ENCODE assay signal across 27 cellular contexts in the genomic region with DNA sequence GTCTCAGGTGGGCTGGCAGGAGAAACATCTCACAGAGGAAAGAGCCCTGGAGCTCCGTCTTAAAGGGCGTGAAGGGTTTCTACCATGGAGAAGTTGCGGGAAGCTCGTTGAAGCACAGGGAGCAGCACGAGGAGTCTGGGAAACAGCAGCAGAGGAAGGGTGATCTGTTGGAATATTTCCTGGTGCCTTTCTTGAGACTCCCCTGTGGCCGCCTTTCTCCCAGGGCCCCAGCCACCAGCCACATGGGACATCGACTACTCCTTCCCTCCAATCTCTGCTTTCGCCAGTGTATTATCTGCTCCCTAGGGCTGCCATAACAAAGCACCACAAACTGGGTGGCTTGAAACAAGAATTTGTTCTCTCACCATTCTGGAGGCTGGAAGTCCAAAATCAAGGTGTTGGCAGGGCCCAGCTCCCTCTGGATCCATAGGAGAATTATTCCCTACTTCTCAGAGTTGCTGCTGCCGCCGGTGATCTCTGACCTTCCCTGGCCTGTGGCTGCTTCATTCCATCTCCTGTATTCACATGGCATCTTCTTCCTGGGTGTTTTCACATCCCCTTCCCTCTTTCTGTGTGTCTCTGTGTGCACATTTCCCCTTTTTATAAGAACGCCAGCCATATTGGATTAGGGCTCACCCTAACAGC.
"Had no signal": no experiment of that assay in that cellular context is flagged by ENCODE, and none has a peak within 500 bp of the region (broad histone marks: within the 10 kb centered on the region; RNA-seq: fewer than 3 reads in every experiment).

No MANE protein-coding gene starts in this region.

- ATAC-seq: WTC11 had no signal

- H3K27ac ChIP-seq: cardiac muscle cell, epithelial cell of prostate, esophagus squamous epithelium, VCaP had no signal

- H3K36me3 ChIP-seq: ascending aorta, breast epithelium, cardiac muscle cell, esophagus squamous epithelium, gastroesophageal sphincter, heart right ventricle had no signal

- H3K27me3 Mint-ChIP-seq: activated CD4-positive, alpha-beta memory T cell treated with anti-CD3 and anti-CD28 coated beads, Interleukin-2, amount 10 ng/mL, durations not matched to agents 7 days and 5 days; activated CD4-positive, alpha-beta T cell treated with anti-CD3 and anti-CD28 coated beads, Interleukin-2, amount 10 ng/mL, durations not matched to agents 7 days and 5 days; activated naive CD4-positive, alpha-beta T cell treated with anti-CD3 and anti-CD28 coated beads, Interleukin-2, amount 50 U/mL, for 24 hours had no signal

- H3K9me3 ChIP-seq: ascending aorta, breast epithelium, esophagus squamous epithelium had no signal

- H3K4me3 Mint-ChIP-seq: activated CD4-positive, alpha-beta memory T cell treated with anti-CD3 and anti-CD28 coated beads, Interleukin-2, amount 10 ng/mL, durations not matched to agents 7 days and 5 days; activated CD4-positive, alpha-beta T cell treated with anti-CD3 and anti-CD28 coated beads, Interleukin-2, amount 10 ng/mL, durations not matched to agents 7 days and 5 days; activated naive CD4-positive, alpha-beta T cell treated with anti-CD3 and anti-CD28 coated beads for 36 hours; activated naive CD4-positive, alpha-beta T cell treated with anti-CD3 and anti-CD28 coated beads, Interleukin-2, amount 50 U/mL, for 24 hours; activated naive CD8-positive, alpha-beta T cell treated with anti-CD3 and anti-CD28 coated beads, Interleukin-2, amount 10 ng/mL, durations not matched to agents 7 days and 5 days; activated T-helper 1 cell treated with anti-CD3 and anti-CD28 coated beads, Interleukin-12 subunit alpha, Interleukin-12 subunit beta, Interleukin-2, Interleukin-4 antibody, amounts not matched to agents 30 ng/mL and 10 ng/mL and 1 ng/mL, durations not matched to agents 14 hours and 24 hours and 36 hours; brain; WTC11 had no signal

- H3K36me3 Mint-ChIP-seq: activated naive CD4-positive, alpha-beta T cell treated with anti-CD3 and anti-CD28 coated beads, Interleukin-2, amount 50 U/mL, for 24 hours; activated naive CD8-positive, alpha-beta T cell treated with anti-CD3 and anti-CD28 coated beads, Interleukin-2, amount 10 ng/mL, durations not matched to agents 7 days and 5 days; brain; WTC11 had no signal

- H3K9me3 Mint-ChIP-seq: activated CD4-positive, alpha-beta T cell treated with anti-CD3 and anti-CD28 coated beads, Interleukin-2, amount 10 ng/mL, durations not matched to agents 7 days and 5 days; activated naive CD4-positive, alpha-beta T cell treated with anti-CD3 and anti-CD28 coated beads for 36 hours; activated naive CD4-positive, alpha-beta T cell treated with anti-CD3 and anti-CD28 coated beads, Interleukin-2, amount 50 U/mL, for 24 hours; activated T-helper 1 cell treated with anti-CD3 and anti-CD28 coated beads, Interleukin-12 subunit alpha, Interleukin-12 subunit beta, Interleukin-2, Interleukin-4 antibody, amounts not matched to agents 30 ng/mL and 10 ng/mL and 1 ng/mL, durations not matched to agents 14 hours and 24 hours and 36 hours; activated T-helper 2 cell treated with anti-CD3 and anti-CD28 coated beads, Interferon-gamma antibody, Interleukin-2, Interleukin-4, amounts not matched to agents 10 μg/mL and 5 μg/mL and 100 μg/mL, durations not matched to agents 14 hours and 24 hours and 36 hours had no signal

- H3K27ac Mint-ChIP-seq: activated CD4-positive, alpha-beta memory T cell treated with anti-CD3 and anti-CD28 coated beads, Interleukin-2, amount 10 ng/mL, durations not matched to agents 7 days and 5 days; activated CD4-positive, alpha-beta T cell treated with anti-CD3 and anti-CD28 coated beads, Interleukin-2, amount 10 ng/mL, durations not matched to agents 7 days and 5 days; activated naive CD4-positive, alpha-beta T cell treated with anti-CD3 and anti-CD28 coated beads for 36 hours; activated naive CD4-positive, alpha-beta T cell treated with anti-CD3 and anti-CD28 coated beads, Interleukin-2, amount 50 U/mL, for 24 hours; activated naive CD8-positive, alpha-beta T cell treated with anti-CD3 and anti-CD28 coated beads, Interleukin-2, amount 10 ng/mL, durations not matched to agents 7 days and 5 days; activated T-helper 1 cell treated with anti-CD3 and anti-CD28 coated beads, Interleukin-12 subunit alpha, Interleukin-12 subunit beta, Interleukin-2, Interleukin-4 antibody, amounts not matched to agents 30 ng/mL and 10 ng/mL and 1 ng/mL, durations not matched to agents 14 hours and 24 hours and 36 hours; activated T-helper 2 cell treated with anti-CD3 and anti-CD28 coated beads, Interferon-gamma antibody, Interleukin-2, Interleukin-4, amounts not matched to agents 10 μg/mL and 5 μg/mL and 100 μg/mL, durations not matched to agents 14 hours and 24 hours and 36 hours; brain; WTC11 had no signal

- DNase-seq: activated CD4-positive, alpha-beta memory T cell treated with anti-CD3 and anti-CD28 coated beads, Interleukin-2, amount 10 ng/mL, durations not matched to agents 7 days and 5 days; activated CD4-positive, alpha-beta T cell treated with anti-CD3 and anti-CD28 coated beads for 1 hour; activated CD4-positive, alpha-beta T cell treated with anti-CD3 and anti-CD28 coated beads for 4 hours; activated CD4-positive, alpha-beta T cell treated with anti-CD3 and anti-CD28 coated beads, Interleukin-2, amount 10 ng/mL, durations not matched to agents 7 days and 5 days; activated CD4-positive, alpha-beta T cell treated with anti-CD3 and anti-CD28 coated beads, Interleukin-2, amount 50 U/mL, for 4 hours; activated effector memory CD4-positive, alpha-beta T cell treated with anti-CD3 and anti-CD28 coated beads, Interleukin-2, amount 50 U/mL, for 16 hours; activated naive CD4-positive, alpha-beta T cell treated with anti-CD3 and anti-CD28 coated beads for 36 hours; activated naive CD8-positive, alpha-beta T cell treated with anti-CD3 and anti-CD28 coated beads, Interleukin-2, amount 10 ng/mL, durations not matched to agents 7 days and 5 days; activated T-cell treated with anti-CD3 and anti-CD28 coated beads, Interleukin-2, amount 50 U/mL, for 48 hours; central memory CD4-positive, alpha-beta T cell; cerebellar nuclear complex; effector CD8-positive, alpha-beta T cell; esophagus squamous epithelium; foreskin melanocyte; T-helper 2 cell had no signal

- H3K4me1 ChIP-seq: breast epithelium, esophagus squamous epithelium, gastroesophageal sphincter had no signal

- H3K4me1 Mint-ChIP-seq: activated CD4-positive, alpha-beta memory T cell treated with anti-CD3 and anti-CD28 coated beads, Interleukin-2, amount 10 ng/mL, durations not matched to agents 7 days and 5 days; activated CD4-positive, alpha-beta T cell treated with anti-CD3 and anti-CD28 coated beads, Interleukin-2, amount 10 ng/mL, durations not matched to agents 7 days and 5 days; activated naive CD4-positive, alpha-beta T cell treated with anti-CD3 and anti-CD28 coated beads, Interleukin-2, amount 50 U/mL, for 24 hours; activated naive CD8-positive, alpha-beta T cell treated with anti-CD3 and anti-CD28 coated beads, Interleukin-2, amount 10 ng/mL, durations not matched to agents 7 days and 5 days; brain; WTC11 had no signal

- H3K27me3 ChIP-seq: ascending aorta, breast epithelium, cardiac muscle cell, esophagus squamous epithelium, gastroesophageal sphincter had no signal

- H3K4me3 ChIP-seq: ascending aorta, breast epithelium, cardiac muscle cell, esophagus squamous epithelium, gastroesophageal sphincter, heart right ventricle had no signal
